ENCODE assay signal across 8 cellular contexts in the genomic region with DNA sequence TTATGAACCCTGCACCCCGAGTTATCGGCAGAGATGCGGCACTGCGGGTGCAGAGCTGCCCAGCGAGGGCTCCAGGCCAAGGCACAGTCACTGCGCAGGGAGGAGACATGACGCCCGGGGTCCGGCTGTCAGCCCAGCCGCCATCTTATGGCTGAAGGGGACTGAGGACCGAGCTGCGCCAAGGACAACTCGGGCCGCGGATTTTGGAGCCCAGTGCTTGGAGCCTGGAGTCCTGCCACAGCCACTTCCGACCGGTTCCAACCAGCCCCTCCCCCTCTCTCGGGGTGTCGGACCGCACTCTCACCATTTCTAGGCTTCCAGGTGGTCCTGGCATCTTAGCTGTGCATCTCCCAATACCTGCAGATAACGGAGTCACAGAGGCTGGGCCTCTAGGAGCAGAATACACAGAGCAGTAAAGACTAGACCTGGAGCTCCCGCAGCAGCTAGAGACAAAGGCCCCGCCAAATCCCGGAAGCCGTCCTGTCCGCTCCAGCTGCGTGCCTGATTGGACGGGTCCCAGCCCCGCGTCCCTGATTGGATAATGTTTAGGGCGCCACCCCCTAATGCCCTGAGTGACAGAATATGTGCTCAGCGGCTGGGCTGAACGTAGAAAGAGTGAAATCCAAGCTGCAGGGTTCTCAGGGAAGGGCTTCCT.
DNase-seq lines count a peak whose midpoint lies in the region; ATAC-seq, FAIRE-seq and TF ChIP-seq lines count a peak whose summit lies in the region.

A gene (minus strand): TSS at position 451 of the 655 bp plus-strand sequence. CDS start 117 bp downstream, at position 334.

- POLR2A ChIA-PET in AG04449 (lab: Yijun Ruan, JAX), result interaction anchor here (1.3 kb wide), 1 partner anchor 103 kb away, joined by 4 read pairs; a partner anchor contains a TSS

- peak; percentile 81 for FAIRE-seq in islet of Langerhans (lab: Jason Lieb, UNC)

- no peak for TF ChIP-seq CTCF in AG04449 (IDR thresholded peaks at IDR 0.05; ENCODE audit: insufficient read depth, low read length, missing control alignments)

- DNase-seq in AG04449 (ENCODE audit: low read depth, low spot score) (peak; percentile 69), NCI-H2171 treated with DMSO at 0.1 percent for 48 hours (lab: John Stamatoyannopoulos, UW) (peak; percentile 96)
- DNase-seq in activated CD4-positive, CD25-positive, alpha-beta regulatory T cell (lab: John Stamatoyannopoulos, UW), result peak; percentile 60 to 73 (median 72)
- DNase-seq in central memory CD4-positive, alpha-beta T cell, result peak; percentile 88
- peak; percentile 72 to 74 for DNase-seq in stimulated activated CD4-positive, alpha-beta T cell treated with anti-CD3 and anti-CD28 coated beads, Interleukin-15, amount 100 ng/mL, for 1 hour (ENCODE audit: low read depth in 1 of 2, low spot score in 1 of 2)

- H3K4me3 ChIP-seq in AG04449 (ENCODE audit: low read depth, low read length), result peak within 1 kb of the TSS; percentile 96

- CTCF ChIA-PET in AG04449 (lab: Yijun Ruan, JAX), result interaction anchor here (0.8 kb wide), 1 partner anchor 103 kb away, joined by 3 read pairs; a partner anchor contains a TSS

- ATAC-seq in GM18868 (IDR thresholded peaks at IDR 0.05; ENCODE audit: unreplicated experiment), result peak; percentile 99
- ATAC-seq in HG03103 (IDR thresholded peaks at IDR 0.05; ENCODE audit: low read depth, unreplicated experiment), result peak; percentile 99

Comparison
In these comparisons a context has a peak if more than half of its experiments do, and no peak if none do; other contexts are left out.
1. Peak in every context shown above with its lines: DNase-seq, ATAC-seq and H3K4me3 ChIP-seq.